Comparison of ENCODE assay signal across 8 cellular contexts in genomic region chr4:94757192-94758140, GRCh38. TPM values are rescaled to one million over a fixed set of nuclear protein-coding genes. Genes with fewer than 3 reads are reported as not detected.
DNase-seq lines count a peak whose midpoint lies in the region; ATAC-seq and TF ChIP-seq lines count a peak whose summit lies in the region.

Gene BMPR1B (plus strand): TSS chr4:94757955. CDS start chr4:95104425, 346,470 bp downstream.

- H3K36me3 ChIP-seq in neuron (ENCODE audit: insufficient read depth, low read length): no peaks in the 10 kb centered on the region

- peak; percentile 14 for ATAC-seq in WTC11
- no peak for ATAC-seq in HG03025 (IDR thresholded peaks at IDR 0.05; ENCODE audit: low FRiP score, unreplicated experiment)
- no peak for ATAC-seq in HG02840 (IDR thresholded peaks at IDR 0.05; ENCODE audit: low FRiP score, unreplicated experiment)

- no CpG with 5 or more reads among the region's 77 CpGs for WGBS in H9 (ENCODE audit: extremely low coverage, insufficient read length, low lambda C conversion rate)

- no peak within 1 kb of the TSS for H2BK12ac ChIP-seq in H9 (ENCODE audit: insufficient read length, low read depth, low read length)

- H3K27me3 ChIP-seq in H9 (ENCODE audit: insufficient read depth, low read length) (peaks cover 10% of the 10 kb centered on the region; the same call in 1 of the 2 replicates), neuron (ENCODE audit: insufficient read depth, low read length) (no peaks in the 10 kb centered on the region)

- peak within 1 kb of the TSS; percentile 97 for H3K4me3 ChIP-seq in neuron (ENCODE audit: low read length)

- peak within 1 kb of the TSS; percentile 20 for H3K9ac ChIP-seq in H9 (ENCODE audit: extremely low read depth, insufficient read length, low read length)

- H3K23me2 ChIP-seq in H9 (ENCODE audit: insufficient read length, low read depth, low read length, poor library complexity, severe bottlenecking): peaks cover 13% of the 10 kb centered on the region

- no peak within 1 kb of the TSS for H3K4ac ChIP-seq in H9 (ENCODE audit: low read depth, low read length)

- H3K27ac ChIP-seq in H9 (ENCODE audit: insufficient read length, low read depth, low read length): no peak within 1 kb of the TSS

- H4K20me1 ChIP-seq in H9 (ENCODE audit: control insufficient read depth, insufficient read depth, insufficient read length): no peaks in the 10 kb centered on the region

- H3K9me3 Mint-ChIP-seq in H9 (no peaks in the 10 kb centered on the region), WTC11 (no peaks in the 10 kb centered on the region)

- H3K4me2 ChIP-seq in H9 (ENCODE audit: insufficient read depth, insufficient read length, low read length): peak within 1 kb of the TSS; percentile 90

- H3T11ph ChIP-seq in H9 (ENCODE audit: low read length): no peak within 1 kb of the TSS

- H3K23ac ChIP-seq in H9 (ENCODE audit: insufficient read length, low read depth, low read length): no peak within 1 kb of the TSS

- H3K4me1 ChIP-seq in H9 (ENCODE audit: insufficient read depth, low read length) (no peaks in the 10 kb centered on the region), neuron (ENCODE audit: insufficient read depth, low read length) (peaks cover 40% of the 10 kb centered on the region)

- no peak within 1 kb of the TSS for H2BK5ac ChIP-seq in H9 (ENCODE audit: insufficient read length, low read length)

- no peaks in the 10 kb centered on the region for H3K79me1 ChIP-seq in H9 (ENCODE audit: insufficient read depth, low read depth, low read length, poor library complexity, severe bottlenecking)

- peaks cover 73% of the 10 kb centered on the region for H3K27me3 Mint-ChIP-seq in H9 (ENCODE audit: low read depth)
- H3K27me3 Mint-ChIP-seq in WTC11 (ENCODE audit: low read depth): peaks cover 72% of the 10 kb centered on the region

- no peaks in the 10 kb centered on the region for H3K79me2 ChIP-seq in H9 (ENCODE audit: insufficient read depth, low read length)

- CTCF ChIA-PET in WTC11 (lab: Charles Lee): no interaction called here

- DNase-seq in AG08396 (ENCODE audit: low spot score) (peak; percentile 70), H9 (peak; percentile 30), WTC11 (ENCODE audit: low spot score) (peak; percentile 24), globus pallidus (ENCODE audit: low spot score) (peak; percentile 32), germinal center (ENCODE audit: low spot score) (no peak)

- H2BK120ac ChIP-seq in H9 (ENCODE audit: low read depth, low read length, poor library complexity, severe bottlenecking): no peak within 1 kb of the TSS

- H4K8ac ChIP-seq in H9 (replicated peaks; ENCODE audit: insufficient read length, low read depth, low read length): no peak within 1 kb of the TSS

- H3K56ac ChIP-seq in H9 (ENCODE audit: insufficient read length, low read depth, low read length): no peak within 1 kb of the TSS

- no peak within 1 kb of the TSS for H2BK15ac ChIP-seq in H9 (ENCODE audit: low read depth, low read length)

- H3K36me3 Mint-ChIP-seq in H9 (ENCODE audit: insufficient read depth in 1 of 3, low read depth in 3 of 3) (no peaks in the 10 kb centered on the region), WTC11 (no peaks in the 10 kb centered on the region)

- H4K5ac ChIP-seq in H9 (ENCODE audit: insufficient read length, low read depth, low read length): no peak within 1 kb of the TSS

- H4K91ac ChIP-seq in H9 (ENCODE audit: insufficient read length, low read depth, low read length): no peak within 1 kb of the TSS

- H2AFZ ChIP-seq in H9 (ENCODE audit: low read length) (peak within 1 kb of the TSS; percentile 95), neuron (ENCODE audit: low read depth, low read length) (peak within 1 kb of the TSS; percentile 74)

- H3K9me3 ChIP-seq in H9 (ENCODE audit: control insufficient read depth, low read depth, low read length): no peaks in the 10 kb centered on the region
- no peaks in the 10 kb centered on the region for H3K9me3 ChIP-seq in neuron (ENCODE audit: low read length)

- H3K27ac Mint-ChIP-seq in H9: peak within 1 kb of the TSS in 1 of 3 experiments; percentile 4; a peak in 1 of 7 replicates
- no peak within 1 kb of the TSS for H3K27ac Mint-ChIP-seq in WTC11

- no peak within 1 kb of the TSS for H3K18ac ChIP-seq in H9 (ENCODE audit: insufficient read length, low read depth, low read length)

- peaks cover 11 to 12% of the 10 kb centered on the region in 2 experiments for H3K4me1 Mint-ChIP-seq in H9
- peaks cover 15% of the 10 kb centered on the region; the same call in 1 of the 2 replicates for H3K4me1 Mint-ChIP-seq in WTC11

- POLR2A ChIA-PET in WTC11 (lab: Charles Lee): interaction anchor here (0.6 kb wide), 1 partner anchor 320 kb away, joined by 4 read pairs; no protein-coding TSS in a partner anchor

- TF ChIP-seq CTCF in H9 (conservative IDR thresholded peaks at IDR 0.05) (no peak), WTC11 (IDR thresholded peaks at IDR 0.05) (no peak)

- peak within 1 kb of the TSS; percentile 65 to 88 for H3K4me3 Mint-ChIP-seq in H9
- peak within 1 kb of the TSS; percentile 80 for H3K4me3 Mint-ChIP-seq in WTC11

- no peak within 1 kb of the TSS for H2AK5ac ChIP-seq in H9 (ENCODE audit: insufficient read length, low read length)

- H3K14ac ChIP-seq in H9 (ENCODE audit: insufficient read depth, low read length): peak within 1 kb of the TSS; percentile 74

- H2BK20ac ChIP-seq in H9 (ENCODE audit: low read depth, low read length, poor library complexity, severe bottlenecking): no peak within 1 kb of the TSS

TF ChIP-seq in WTC11, 78 proteins besides CTCF, POLR2A, EP300 and RAD21:
- TF ChIP-seq ZNF396 (CRISPR knock-in tag; IDR thresholded peaks at IDR 0.05; ENCODE audit: borderline replicate concordance) (no peak), ERG (CRISPR knock-in tag; IDR thresholded peaks at IDR 0.05) (no peak), FOXK1 (CRISPR knock-in tag; IDR thresholded peaks at IDR 0.05) (no peak), EMX1 (CRISPR knock-in tag; IDR thresholded peaks at IDR 0.05) (no peak), TEAD1 (CRISPR knock-in tag; IDR thresholded peaks at IDR 0.05) (no peak), JAZF1 (CRISPR knock-in tag; IDR thresholded peaks at IDR 0.05) (no peak), IRF2 (CRISPR knock-in tag; IDR thresholded peaks at IDR 0.05; ENCODE audit: borderline replicate concordance, low read depth) (no peak), CDX4 (CRISPR knock-in tag; IDR thresholded peaks at IDR 0.05; ENCODE audit: borderline replicate concordance) (no peak), TEAD4 (CRISPR knock-in tag; IDR thresholded peaks at IDR 0.05) (no peak), TP53 (CRISPR knock-in tag; IDR thresholded peaks at IDR 0.05) (no peak), CREM (CRISPR knock-in tag; IDR thresholded peaks at IDR 0.05) (no peak), HMGXB4 (CRISPR knock-in tag; IDR thresholded peaks at IDR 0.05) (no peak)

RNA-seq across cellular contexts. Expression of gene BMPR1B, which starts in this region (rescaled TPM):
- total RNA-seq in H9 (2021) (0.35 and 0.72 TPM in 2 replicates), WTC11 (2021) (0.77 to 1.1 TPM (median 1.1 TPM) in 3 replicates)

Comparison
In these comparisons a context has a peak if more than half of its experiments do, and no peak if none do; other contexts are left out.
1. Peak in DNase-seq, H3K9ac ChIP-seq and H3K4me2 ChIP-seq in H9; RNA of the gene not detected or under 1 TPM.